In the genomic region with DNA sequence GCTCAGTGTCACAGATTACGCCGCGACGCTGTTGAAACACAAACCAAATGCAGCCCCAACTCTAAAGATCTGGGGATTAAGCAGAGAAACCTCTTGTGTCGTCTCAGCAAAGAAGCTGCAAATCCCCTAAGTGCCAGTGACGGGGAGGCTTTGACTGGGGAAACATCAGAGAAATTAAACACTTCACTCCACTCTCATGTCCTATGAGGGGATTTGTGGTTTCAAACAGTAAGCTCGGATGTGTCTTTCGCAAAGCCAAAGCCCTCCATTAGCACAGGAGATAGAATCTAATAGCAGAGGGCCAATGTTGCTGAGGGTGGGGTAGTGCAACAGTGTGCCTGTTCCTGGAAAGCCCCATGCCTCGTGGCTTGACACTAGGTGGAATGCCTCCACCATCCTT, we compare ENCODE assay signal across 1 cellular context.
TF ChIP-seq lines count a peak whose summit lies in the region.

No MANE protein-coding gene starts in this region.

TF ChIP-seq in H1, 55 proteins besides CTCF, POLR2A, EP300 and RAD21 (continued from another document):
- TF ChIP-seq SP2 (IDR thresholded peaks at IDR 0.05; ENCODE audit: low read length) (no peak), POU5F1 (IDR thresholded peaks at IDR 0.05; ENCODE audit: low read depth, low read length) (no peak), YY1 (IDR thresholded peaks at IDR 0.05; ENCODE audit: low read depth, low read length) (no peak)
